Comparison of ENCODE assay signal across 23 cellular contexts in genomic region chr22:29734429-29734828, GRCh38. TPM values are rescaled to one million over a fixed set of nuclear protein-coding genes. Genes with fewer than 3 reads are reported as not detected.
"Had no signal": no experiment of that assay in that cellular context is flagged by ENCODE, and none has a peak within 500 bp of the region (broad histone marks: within the 10 kb centered on the region; RNA-seq: fewer than 3 reads in every experiment).

No MANE protein-coding gene starts in this region.

- H3K9me3 ChIP-seq: esophagus squamous epithelium, gastroesophageal sphincter, psoas muscle, spleen, stomach, thoracic aorta had no signal

- ATAC-seq: gastroesophageal sphincter; natural killer cell treated with Interleukin-12 subunit alpha and Interleukin-12 subunit beta and Interleukin-15 and Interleukin-18, amount 100 ng/mL, for 72 hours; sciatic nerve had no signal

- H3K27me3 ChIP-seq: esophagus squamous epithelium, gastroesophageal sphincter, spleen, stomach had no signal

- H3K4me3 Mint-ChIP-seq: natural killer cell treated with Interleukin-12 subunit alpha and Interleukin-12 subunit beta and Interleukin-15 and Interleukin-18, amount 100 ng/mL, for 72 hours had no signal

- H3K4me1 ChIP-seq: gastroesophageal sphincter, stomach had no signal

- H3K4me3 ChIP-seq: esophagus squamous epithelium, gastroesophageal sphincter, lung, psoas muscle, spleen, stomach, thoracic aorta had no signal

- H3K9me3 Mint-ChIP-seq: natural killer cell treated with Interleukin-12 subunit alpha and Interleukin-12 subunit beta and Interleukin-15 and Interleukin-18, amount 100 ng/mL, for 72 hours had no signal

- DNase-seq: dermis blood vessel endothelial cell; esophagus squamous epithelium; foreskin fibroblast; glutamatergic neuron; mesenchymal stem cell; midbrain; spleen; stimulated activated CD4-positive, alpha-beta T cell treated with anti-CD3 and anti-CD28 coated beads, Interleukin-15, amount 100 ng/mL, for 24 hours; stimulated activated CD4-positive, alpha-beta T cell treated with anti-CD3 and anti-CD28 coated beads, Interleukin-1b, Interleukin-23, amount 100 ng/mL, for 48 hours; stimulated activated CD4-positive, alpha-beta T cell treated with anti-CD3 and anti-CD28 coated beads, Interleukin-4, amount 100 ng/mL, for 24 hours; stimulated activated naive CD4-positive, alpha-beta T cell; stomach; trophoblast cell had no signal

- H3K27me3 Mint-ChIP-seq: natural killer cell treated with Interleukin-12 subunit alpha and Interleukin-12 subunit beta and Interleukin-15 and Interleukin-18, amount 100 ng/mL, for 72 hours had no signal

- H3K27ac Mint-ChIP-seq: natural killer cell treated with Interleukin-12 subunit alpha and Interleukin-12 subunit beta and Interleukin-15 and Interleukin-18, amount 100 ng/mL, for 72 hours had no signal

- H3K27ac ChIP-seq: esophagus squamous epithelium, gastroesophageal sphincter, spleen, stomach, thoracic aorta had no signal

- H3K36me3 Mint-ChIP-seq: natural killer cell treated with Interleukin-12 subunit alpha and Interleukin-12 subunit beta and Interleukin-15 and Interleukin-18, amount 100 ng/mL, for 72 hours had no signal

RNA-seq across cellular contexts. Expression of gene CABP7, which starts 14.6 kb away (rescaled TPM):
- total RNA-seq: dermis blood vessel endothelial cell, epithelial cell of proximal tubule, kidney epithelial cell, left ventricle myocardium superior, psoas muscle, sciatic nerve, skeletal muscle tissue, stomach had no signal
